8 cellular contexts compared by ENCODE assay signal in the genomic region with DNA sequence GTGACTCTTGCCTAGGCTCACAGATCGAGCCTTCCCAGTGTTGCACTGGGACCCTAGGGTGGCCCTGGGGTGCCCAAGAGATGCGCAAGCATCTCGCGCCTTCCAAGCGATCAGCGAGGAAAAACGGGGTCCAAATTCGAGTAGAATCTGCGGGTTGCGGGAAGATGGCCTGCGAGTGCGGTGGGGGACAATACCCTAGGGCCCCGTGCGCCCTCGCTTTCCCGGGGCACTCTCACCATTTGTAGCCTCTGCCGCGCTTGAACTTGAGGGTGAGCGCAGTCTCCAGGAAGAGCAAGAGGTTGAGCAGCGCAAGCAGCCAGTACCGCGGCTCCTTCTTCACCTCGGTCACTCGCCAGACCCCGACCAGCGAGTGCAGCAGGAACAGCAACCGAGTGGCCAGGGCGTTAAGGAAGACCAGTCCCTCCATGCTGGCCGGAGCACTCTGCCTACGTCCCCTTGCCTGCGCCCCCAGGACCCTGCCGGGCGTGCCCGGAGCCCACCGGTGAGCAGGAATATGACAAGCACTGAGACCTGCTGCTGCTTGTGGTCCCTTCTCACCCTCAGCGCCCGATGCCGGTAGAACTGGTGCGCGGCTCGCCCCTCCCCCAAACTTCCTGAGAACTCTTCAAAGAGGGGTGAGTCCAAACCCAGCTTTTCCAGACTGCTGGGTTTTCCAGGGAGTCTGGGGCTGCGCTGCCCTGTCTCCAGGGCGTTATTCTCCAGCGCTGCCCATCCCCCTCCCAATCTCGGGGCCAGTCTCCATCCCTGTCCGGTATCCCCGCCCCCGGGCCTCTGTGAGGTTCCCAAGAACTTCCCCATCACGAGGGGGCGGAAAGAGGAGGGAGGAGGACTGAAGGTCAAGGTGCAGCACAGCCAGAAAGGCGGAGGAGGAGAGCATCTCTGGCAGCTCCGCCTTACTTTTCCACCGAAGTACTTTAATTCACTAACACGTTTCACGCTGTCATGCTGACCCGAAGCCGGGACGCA. TPM values are rescaled to one million over a fixed set of nuclear protein-coding genes. Genes with fewer than 3 reads are reported as not detected.
DNase-seq lines count a peak whose midpoint lies in the region; ATAC-seq and TF ChIP-seq lines count a peak whose summit lies in the region.

A gene (minus strand): TSS at position 727 of the 987 bp plus-strand sequence. CDS start 300 bp downstream, at position 427.

- ATAC-seq in right cardiac atrium (peak; percentile 43 to 54), HG02763 (IDR thresholded peaks at IDR 0.05; ENCODE audit: unreplicated experiment) (no peak), HG02571 (IDR thresholded peaks at IDR 0.05; ENCODE audit: unreplicated experiment) (no peak)

- no peaks in the 10 kb centered on the region for H3K36me3 Mint-ChIP-seq in activated T-helper 2 cell treated with anti-CD3 and anti-CD28 coated beads, Interferon-gamma antibody, Interleukin-2, Interleukin-4, amounts not matched to agents 10 μg/mL and 5 μg/mL and 100 μg/mL, durations not matched to agents 14 hours and 24 hours and 36 hours (ENCODE audit: low read depth)

- H3K9me3 Mint-ChIP-seq in activated T-helper 2 cell treated with anti-CD3 and anti-CD28 coated beads, Interferon-gamma antibody, Interleukin-2, Interleukin-4, amounts not matched to agents 10 μg/mL and 5 μg/mL and 100 μg/mL, durations not matched to agents 14 hours and 24 hours and 36 hours = no peaks in the 10 kb centered on the region

- no peaks in the 10 kb centered on the region for H3K9me3 ChIP-seq in right cardiac atrium (ENCODE audit: control insufficient read depth, low read length)
- H3K9me3 ChIP-seq in prostate gland = no peaks in the 10 kb centered on the region

- H3K36me3 ChIP-seq in prostate gland = no peaks in the 10 kb centered on the region

- peaks cover 41% of the 10 kb centered on the region for H3K27me3 Mint-ChIP-seq in activated T-helper 2 cell treated with anti-CD3 and anti-CD28 coated beads, Interferon-gamma antibody, Interleukin-2, Interleukin-4, amounts not matched to agents 10 μg/mL and 5 μg/mL and 100 μg/mL, durations not matched to agents 14 hours and 24 hours and 36 hours (ENCODE audit: low read depth)

- H3K4me3 Mint-ChIP-seq in activated T-helper 2 cell treated with anti-CD3 and anti-CD28 coated beads, Interferon-gamma antibody, Interleukin-2, Interleukin-4, amounts not matched to agents 10 μg/mL and 5 μg/mL and 100 μg/mL, durations not matched to agents 14 hours and 24 hours and 36 hours (ENCODE audit: low read depth) = peak within 1 kb of the TSS; percentile 4

- H3K27ac ChIP-seq in right cardiac atrium (ENCODE audit: low read length) (no peak within 1 kb of the TSS), prostate gland (peak within 1 kb of the TSS; percentile 48 to 68)

- H3K4me1 ChIP-seq in right cardiac atrium (ENCODE audit: control insufficient read depth, insufficient read depth, low read length) (peaks cover 3% of the 10 kb centered on the region), prostate gland (replicated peaks) (no peaks in the 10 kb centered on the region)

- peak within 1 kb of the TSS; percentile 15 for H3K4me3 ChIP-seq in right cardiac atrium (ENCODE audit: low read length)
- H3K4me3 ChIP-seq in prostate gland = peak within 1 kb of the TSS; percentile 46 to 49

- no peak for TF ChIP-seq CTCF in prostate gland (IDR thresholded peaks at IDR 0.05)

- 2% methylated on average over 58 of the region's 58 CpGs for WGBS in right cardiac atrium
- 7% methylated on average over 48 of the region's 58 CpGs for WGBS in prostate gland

- H3K27me3 ChIP-seq in right cardiac atrium (ENCODE audit: control insufficient read depth, insufficient read depth) (no peaks in the 10 kb centered on the region), prostate gland (replicated peaks; ENCODE audit: insufficient read depth) (no peaks in the 10 kb centered on the region)

- DNase-seq in ELF-1 (ENCODE audit: low read depth, low spot score) (peak; percentile 31), right cardiac atrium (peak; percentile 31 to 76 (median 70)), prostate gland (ENCODE audit: low spot score) (peak; percentile 11), NCI-H187 (lab: John Stamatoyannopoulos, UW) (no peak)
- DNase-seq in activated T-helper 2 cell treated with anti-CD3 and anti-CD28 coated beads, Interferon-gamma antibody, Interleukin-2, Interleukin-4, amounts not matched to agents 10 μg/mL and 5 μg/mL and 100 μg/mL, durations not matched to agents 14 hours and 24 hours and 36 hours (ENCODE audit: low spot score) = no peak
- no peak for DNase-seq in activated naive CD4-positive, alpha-beta T cell treated with anti-CD3 and anti-CD28 coated beads, Interleukin-2, amount 50 U/mL, for 16 hours

- no peak within 1 kb of the TSS for H3K27ac Mint-ChIP-seq in activated T-helper 2 cell treated with anti-CD3 and anti-CD28 coated beads, Interferon-gamma antibody, Interleukin-2, Interleukin-4, amounts not matched to agents 10 μg/mL and 5 μg/mL and 100 μg/mL, durations not matched to agents 14 hours and 24 hours and 36 hours

- intact Hi-C loops in activated T-helper 2 cell treated with anti-CD3 and anti-CD28 coated beads, Interferon-gamma antibody, Interleukin-2, Interleukin-4, amounts not matched to agents 10 μg/mL and 5 μg/mL and 100 μg/mL, durations not matched to agents 14 hours and 24 hours and 36 hours (cut with micrococcal nuclease) = no loop called here
- intact Hi-C loops in right cardiac atrium (cut with DNase I) (no loop called here), prostate gland (cut with DNase I) (no loop called here)

- TF ChIP-seq POLR2A in prostate gland (IDR thresholded peaks at IDR 0.05) = no peak

- peaks cover 7% of the 10 kb centered on the region for H3K4me1 Mint-ChIP-seq in activated T-helper 2 cell treated with anti-CD3 and anti-CD28 coated beads, Interferon-gamma antibody, Interleukin-2, Interleukin-4, amounts not matched to agents 10 μg/mL and 5 μg/mL and 100 μg/mL, durations not matched to agents 14 hours and 24 hours and 36 hours (ENCODE audit: low read depth)

RNA-seq across cellular contexts. Expression of the gene that starts here (rescaled TPM):
- total RNA-seq in activated T-helper 2 cell treated with anti-CD3 and anti-CD28 coated beads, Interferon-gamma antibody, Interleukin-2, Interleukin-4, amounts not matched to agents 10 μg/mL and 5 μg/mL and 100 μg/mL, durations not matched to agents 14 hours and 24 hours and 36 hours = not detected in 2 replicates
- total RNA-seq in right cardiac atrium (under 1 TPM in 3 of 4 donors, not detected in 1; 0.15 to 0.43 (median 0.19) TPM), prostate gland (10 to 100 TPM in 1 of 2 donors, 1 to 10 TPM in 1; 3.7 to 11.6 TPM)
- 0.14 TPM for polyA plus RNA-seq in right cardiac atrium

Comparison
In these comparisons a context has a peak if more than half of its experiments do, and no peak if none do; other contexts are left out.
1. Peak in DNase-seq, ATAC-seq and H3K4me3 ChIP-seq in right cardiac atrium; RNA of the gene not detected or under 1 TPM.
2. DNase-seq: peak in ELF-1 (single experiment) and prostate gland (single experiment); none in activated T-helper 2 cell treated with anti-CD3 and anti-CD28 coated beads, Interferon-gamma antibody, Interleukin-2, Interleukin-4, amounts not matched to agents 10 μg/mL and 5 μg/mL and 100 μg/mL, durations not matched to agents 14 hours and 24 hours and 36 hours (single experiment), NCI-H187 (0 of 2) and activated naive CD4-positive, alpha-beta T cell treated with anti-CD3 and anti-CD28 coated beads, Interleukin-2, amount 50 U/mL, for 16 hours (single experiment).